16 cellular contexts compared by ENCODE assay signal in genomic region chr17:82489117-82489516, GRCh38. TPM values are rescaled to one million over a fixed set of nuclear protein-coding genes. Genes with fewer than 3 reads are reported as not detected.
A peak's percentile ranks its signal among the peaks of the same experiment; 100 is the strongest.
DNase-seq lines count a peak whose midpoint lies in the region; ATAC-seq and TF ChIP-seq lines count a peak whose summit lies in the region.
"Had no signal": no experiment of that assay in that cellular context is flagged by ENCODE, and none has a peak within 500 bp of the region (broad histone marks: within the 10 kb centered on the region; RNA-seq: fewer than 3 reads in every experiment).

No MANE protein-coding gene starts in this region.

- H3K36me3 Mint-ChIP-seq in activated T-helper 17 cell treated with anti-CD3 and anti-CD28 coated beads, Interleukin-2, amount 50 U/mL, for 72 hours (ENCODE audit: low read depth), result peaks cover 53% of the 10 kb centered on the region

- H3K27me3 Mint-ChIP-seq in activated T-helper 17 cell treated with anti-CD3 and anti-CD28 coated beads, Interleukin-2, amount 50 U/mL, for 72 hours, result no peaks in the 10 kb centered on the region

- no peak for ATAC-seq in activated T-helper 17 cell treated with anti-CD3 and anti-CD28 coated beads, Interleukin-2, amount 50 U/mL, for 72 hours (replicated peaks)
- ATAC-seq in gastroesophageal sphincter (peak; percentile 89), HG03097 (IDR thresholded peaks at IDR 0.05; ENCODE audit: low FRiP score, unreplicated experiment) (no peak), GM18519 (IDR thresholded peaks at IDR 0.05; ENCODE audit: low FRiP score, unreplicated experiment) (no peak)

- H3K4me3 ChIP-seq in gastroesophageal sphincter, result no peak overlapping the region

- peak overlapping the region; percentile 15 for H3K27ac Mint-ChIP-seq in activated T-helper 17 cell treated with anti-CD3 and anti-CD28 coated beads, Interleukin-2, amount 50 U/mL, for 72 hours

- H3K4me1 ChIP-seq in gastroesophageal sphincter, result peaks cover 0 to 39% (median 5%) of the 10 kb centered on the region in 3 donors

- WGBS in gastroesophageal sphincter (ENCODE audit: low coverage in 1 of 2), 2 donors, result 0 to 13% methylated on average over 1 to 2 of the region's 8 CpGs

- TF ChIP-seq POLR2A in gastroesophageal sphincter (IDR thresholded peaks at IDR 0.05), result no peak

- H3K9me3 Mint-ChIP-seq in activated T-helper 17 cell treated with anti-CD3 and anti-CD28 coated beads, Interleukin-2, amount 50 U/mL, for 72 hours, result no peaks in the 10 kb centered on the region
- H3K9me3 Mint-ChIP-seq: activated naive CD8-positive, alpha-beta T cell treated with anti-CD3 and anti-CD28 coated beads for 36 hours had no signal

- H3K27ac ChIP-seq in gastroesophageal sphincter, result peak overlapping the region; percentile 4 to 79 (median 74)
- H3K27ac ChIP-seq: KMS-11 had no signal

- H3K4me3 Mint-ChIP-seq in activated T-helper 17 cell treated with anti-CD3 and anti-CD28 coated beads, Interleukin-2, amount 50 U/mL, for 72 hours, result no peak overlapping the region
- H3K4me3 Mint-ChIP-seq: activated naive CD8-positive, alpha-beta T cell treated with anti-CD3 and anti-CD28 coated beads for 36 hours had no signal

- H3K27me3 ChIP-seq in gastroesophageal sphincter, result no peaks in the 10 kb centered on the region

- peaks cover 9% of the 10 kb centered on the region for H3K4me1 Mint-ChIP-seq in activated T-helper 17 cell treated with anti-CD3 and anti-CD28 coated beads, Interleukin-2, amount 50 U/mL, for 72 hours

- peaks cover 0 to 53% of the 10 kb centered on the region in 2 donors for H3K36me3 ChIP-seq in gastroesophageal sphincter

- peak; percentile 61 for DNase-seq in EL
- peak; percentile 32 for DNase-seq in pons (ENCODE audit: low spot score)
- no peak for DNase-seq in effector CD4-positive, alpha-beta T cell
- no peak for DNase-seq in germinal center (ENCODE audit: low spot score)
- DNase-seq: activated CD4-positive, alpha-beta T cell treated with anti-CD3 and anti-CD28 coated beads for 4 hours; activated naive CD8-positive, alpha-beta T cell treated with anti-CD3 and anti-CD28 coated beads for 36 hours; COR-L47; foreskin melanocyte; mesendoderm; NCI-H2227 treated with DMSO at 0.1 percent for 48 hours; SIG-M5 had no signal

- TF ChIP-seq EP300 in gastroesophageal sphincter (IDR thresholded peaks at IDR 0.05), result no peak

- H3K9me3 ChIP-seq in gastroesophageal sphincter, result no peaks in the 10 kb centered on the region

- no peak for TF ChIP-seq CTCF in gastroesophageal sphincter (IDR thresholded peaks at IDR 0.05)

RNA-seq across cellular contexts. Expression of gene FOXK2, which starts 30.4 kb away (rescaled TPM):
- total RNA-seq in activated T-helper 17 cell treated with anti-CD3 and anti-CD28 coated beads, Interleukin-2, amount 50 U/mL, for 72 hours, result 10 to 100 TPM; 38.2 to 59.4 TPM
- total RNA-seq in gastroesophageal sphincter, result 10 to 100 TPM; 35.1 to 63.4 (median 52.6) TPM

RNA-seq across cellular contexts. Expression of gene NARF, which starts 30.6 kb away (rescaled TPM):
- total RNA-seq in activated T-helper 17 cell treated with anti-CD3 and anti-CD28 coated beads, Interleukin-2, amount 50 U/mL, for 72 hours, result 100 to 1,000 TPM; 164 to 194 TPM
- total RNA-seq in gastroesophageal sphincter, result 10 to 100 TPM; 30.4 to 78.1 (median 44.9) TPM

RNA-seq across cellular contexts. Expression of gene CYBC1, which starts 38.6 kb away (rescaled TPM):
- 100 to 1,000 TPM; 297 to 323 TPM for total RNA-seq in activated T-helper 17 cell treated with anti-CD3 and anti-CD28 coated beads, Interleukin-2, amount 50 U/mL, for 72 hours
- 10 to 100 TPM; 53.8 to 78.5 (median 59.4) TPM for total RNA-seq in gastroesophageal sphincter

Comparison
In these comparisons a context has a peak if more than half of its experiments do, and no peak if none do; other contexts are left out.
1. DNase-seq: peak in EL (single experiment) and pons (single experiment); none in effector CD4-positive, alpha-beta T cell (single experiment) and germinal center (single experiment).